ENCODE assay signal across 1 cellular context in genomic region chr15:78090422-78090821, GRCh38.
TF ChIP-seq lines count a peak whose summit lies in the region.

No MANE protein-coding gene starts in this region.

TF ChIP-seq in HepG2, 621 proteins besides CTCF, POLR2A, EP300 and RAD21:
- TF ChIP-seq TRAFD1 (CRISPR knock-in tag; IDR thresholded peaks at IDR 0.05; ENCODE audit: borderline replicate concordance) (no peak), JUN (CRISPR knock-in tag; IDR thresholded peaks at IDR 0.05) (no peak), CREB1 (IDR thresholded peaks at IDR 0.05) (peak; percentile 84), CREB1 (CRISPR knock-in tag; IDR thresholded peaks at IDR 0.05) (no peak), U2AF1 (optimal IDR thresholded peaks at IDR 0.05; ENCODE audit: low read depth, low read length) (no peak)
